11 cellular contexts compared by ENCODE assay signal in the genomic region with DNA sequence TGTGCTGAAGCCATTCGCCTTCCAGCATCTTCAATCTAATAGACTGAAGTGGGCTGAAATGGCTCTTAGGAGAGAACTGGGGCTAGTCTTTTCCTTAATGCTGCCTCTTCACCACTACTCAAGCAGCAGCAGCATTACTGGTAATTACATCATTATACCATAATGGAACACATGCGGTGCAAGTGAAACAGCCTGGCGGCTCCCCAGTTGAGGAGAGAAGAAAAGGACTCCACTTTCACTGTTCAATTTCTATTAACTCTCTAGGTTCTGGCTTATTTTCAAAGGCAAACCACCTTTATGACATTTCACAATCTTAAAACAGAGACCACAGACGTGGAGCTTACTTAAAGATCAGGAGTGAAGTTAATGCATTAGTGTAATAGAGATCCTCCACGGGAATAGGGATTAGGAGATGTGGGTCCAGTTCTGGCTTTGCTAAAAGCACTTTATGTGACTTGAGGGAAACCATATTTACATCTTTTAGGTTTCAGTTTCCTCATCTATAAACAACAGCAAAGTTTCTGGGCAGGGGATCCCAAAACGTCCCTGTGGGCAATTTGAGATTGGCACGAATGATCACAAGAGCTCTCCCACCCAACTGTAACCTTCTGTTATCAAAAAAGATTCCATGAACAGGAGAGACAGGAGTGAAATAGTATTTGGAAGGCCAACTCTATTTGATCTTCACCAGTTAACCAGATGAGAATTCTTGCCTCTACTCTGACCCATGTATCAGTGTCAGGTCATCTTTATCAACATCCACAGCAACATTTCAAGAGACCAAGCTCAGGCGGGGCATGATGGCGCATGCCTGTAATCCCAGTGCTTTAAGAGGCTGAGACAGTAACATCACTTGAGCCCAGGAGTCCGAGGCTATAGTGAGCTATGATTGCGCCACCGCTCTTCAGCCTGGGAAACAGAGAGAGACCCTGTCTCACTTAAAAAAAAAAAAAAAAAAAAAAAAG.
A peak's percentile ranks its signal among the peaks of the same experiment; 100 is the strongest.
DNase-seq lines count a peak whose midpoint lies in the region; ATAC-seq and TF ChIP-seq lines count a peak whose summit lies in the region.
"Had no signal": no experiment of that assay in that cellular context is flagged by ENCODE, and none has a peak within 500 bp of the region (broad histone marks: within the 10 kb centered on the region; RNA-seq: fewer than 3 reads in every experiment).

No MANE protein-coding gene starts in this region.

- TF ChIP-seq CTCF in brain (conservative IDR thresholded peaks at IDR 0.05): no peak

- H3K4me1 Mint-ChIP-seq in T-helper 2 cell treated with Interferon-gamma antibody and Interleukin-4, amounts not matched to agents 5 μg/mL and 100 μg/mL, for 36 hours (ENCODE audit: low read depth): peaks cover 73% of the 10 kb centered on the region
- H3K4me1 Mint-ChIP-seq in brain: peaks cover 66% of the 10 kb centered on the region
- peaks cover 65% of the 10 kb centered on the region for H3K4me1 Mint-ChIP-seq in stimulated activated memory B cell treated with anti-CD40 and anti-IgM and Interleukin-4, amounts not matched to agents 10 μg/mL and 1 μg/mL and 100 μg/mL, for 72 hours

- H3K27me3 Mint-ChIP-seq in T-helper 2 cell treated with Interferon-gamma antibody and Interleukin-4, amounts not matched to agents 5 μg/mL and 100 μg/mL, for 36 hours (ENCODE audit: low read depth): no peaks in the 10 kb centered on the region
- no peaks in the 10 kb centered on the region for H3K27me3 Mint-ChIP-seq in brain
- H3K27me3 Mint-ChIP-seq in stimulated activated memory B cell treated with anti-CD40 and anti-IgM and Interleukin-4, amounts not matched to agents 10 μg/mL and 1 μg/mL and 100 μg/mL, for 72 hours: no peaks in the 10 kb centered on the region

- H3K27ac Mint-ChIP-seq in T-helper 2 cell treated with Interferon-gamma antibody and Interleukin-4, amounts not matched to agents 5 μg/mL and 100 μg/mL, for 36 hours: peak overlapping the region; percentile 61
- peak overlapping the region; percentile 78 to 99 (median 92) for H3K27ac Mint-ChIP-seq in brain
- peak overlapping the region; percentile 10 for H3K27ac Mint-ChIP-seq in stimulated activated memory B cell treated with anti-CD40 and anti-IgM and Interleukin-4, amounts not matched to agents 10 μg/mL and 1 μg/mL and 100 μg/mL, for 72 hours

- H3K4me3 Mint-ChIP-seq in T-helper 2 cell treated with Interferon-gamma antibody and Interleukin-4, amounts not matched to agents 5 μg/mL and 100 μg/mL, for 36 hours: peak overlapping the region; percentile 35
- peak overlapping the region; percentile 12 to 86 (median 78) for H3K4me3 Mint-ChIP-seq in brain
- H3K4me3 Mint-ChIP-seq in stimulated activated memory B cell treated with anti-CD40 and anti-IgM and Interleukin-4, amounts not matched to agents 10 μg/mL and 1 μg/mL and 100 μg/mL, for 72 hours: no peak overlapping the region

- peaks cover 58% of the 10 kb centered on the region for H3K36me3 Mint-ChIP-seq in T-helper 2 cell treated with Interferon-gamma antibody and Interleukin-4, amounts not matched to agents 5 μg/mL and 100 μg/mL, for 36 hours (ENCODE audit: low read depth)
- H3K36me3 Mint-ChIP-seq in brain: peaks cover 14% of the 10 kb centered on the region
- peaks cover 11% of the 10 kb centered on the region for H3K36me3 Mint-ChIP-seq in stimulated activated memory B cell treated with anti-CD40 and anti-IgM and Interleukin-4, amounts not matched to agents 10 μg/mL and 1 μg/mL and 100 μg/mL, for 72 hours

- H3K9me3 Mint-ChIP-seq in T-helper 2 cell treated with Interferon-gamma antibody and Interleukin-4, amounts not matched to agents 5 μg/mL and 100 μg/mL, for 36 hours: peaks cover 18% of the 10 kb centered on the region
- peaks cover 6 to 16% (median 12%) of the 10 kb centered on the region in 5 experiments for H3K9me3 Mint-ChIP-seq in brain
- no peaks in the 10 kb centered on the region for H3K9me3 Mint-ChIP-seq in stimulated activated memory B cell treated with anti-CD40 and anti-IgM and Interleukin-4, amounts not matched to agents 10 μg/mL and 1 μg/mL and 100 μg/mL, for 72 hours

- intact Hi-C loops in posterior vena cava (cut with DNase I): no loop called here

- no peak for ATAC-seq in stimulated activated memory B cell treated with anti-CD40 and anti-IgM and Interleukin-4, amounts not matched to agents 10 μg/mL and 1 μg/mL and 100 μg/mL, for 72 hours
- ATAC-seq: A549, left lobe of liver had no signal

- DNase-seq in T-helper 2 cell treated with Interferon-gamma antibody and Interleukin-4, amounts not matched to agents 5 μg/mL and 100 μg/mL, for 36 hours (ENCODE audit: low spot score): no peak
- DNase-seq in T-helper 2 cell: no peak
- peak; percentile 68 to 82 for DNase-seq in NCI-H1930 (lab: John Stamatoyannopoulos, UW)
- no peak for DNase-seq in posterior vena cava (ENCODE audit: low spot score)
- DNase-seq in stimulated activated CD4-positive, alpha-beta T cell treated with anti-CD3 and anti-CD28 coated beads, Interleukin-4, amount 100 ng/mL, for 4 hours: no peak
- DNase-seq in iPS-NIHi11 (ENCODE audit: low spot score): no peak
- DNase-seq: cerebellar nuclear complex had no signal

Comparison
In these comparisons a context has a peak if more than half of its experiments do, and no peak if none do; other contexts are left out.
1. DNase-seq: peak in NCI-H1930 (2 of 2); none in T-helper 2 cell treated with Interferon-gamma antibody and Interleukin-4, amounts not matched to agents 5 μg/mL and 100 μg/mL, for 36 hours (single experiment), T-helper 2 cell (0 of 5), posterior vena cava (single experiment), stimulated activated CD4-positive, alpha-beta T cell treated with anti-CD3 and anti-CD28 coated beads, Interleukin-4, amount 100 ng/mL, for 4 hours (0 of 2) and iPS-NIHi11 (single experiment).
2. H3K27ac Mint-ChIP-seq: peak in every context shown above with its lines; median percentile 92 in brain; 61 in T-helper 2 cell treated with Interferon-gamma antibody and Interleukin-4, amounts not matched to agents 5 μg/mL and 100 μg/mL, for 36 hours; 10 in stimulated activated memory B cell treated with anti-CD40 and anti-IgM and Interleukin-4, amounts not matched to agents 10 μg/mL and 1 μg/mL and 100 μg/mL, for 72 hours.